Comparison of ENCODE assay signal across 20 cellular contexts in genomic region chr6:134308800-134309199, GRCh38.
"Had no signal": no experiment of that assay in that cellular context is flagged by ENCODE, and none has a peak within 500 bp of the region (broad histone marks: within the 10 kb centered on the region; RNA-seq: fewer than 3 reads in every experiment).

No MANE protein-coding gene starts in this region.

- ATAC-seq: activated T-helper 17 cell treated with anti-CD3 and anti-CD28 coated beads, Interleukin-2, amount 50 U/mL, for 72 hours; effector memory CD8-positive, alpha-beta T cell; left ventricle myocardium superior; naive thymus-derived CD8-positive, alpha-beta T cell; stimulated activated effector memory CD8-positive, alpha-beta T cell treated with anti-CD3 and anti-CD28 coated beads, Interleukin-12 subunit alpha, Interleukin-12 subunit beta, amount 100 ng/mL, for 72 hours; WTC11 had no signal

- H3K4me1 ChIP-seq: sigmoid colon had no signal

- H3K9me3 ChIP-seq: esophagus squamous epithelium, sigmoid colon, stomach, thyroid gland had no signal

- H3K27me3 ChIP-seq: brain microvascular endothelial cell, esophagus squamous epithelium, sigmoid colon, stomach, thyroid gland had no signal

- H3K36me3 ChIP-seq: brain microvascular endothelial cell, esophagus squamous epithelium, sigmoid colon, stomach, thyroid gland had no signal

- H3K4me3 ChIP-seq: esophagus squamous epithelium, sigmoid colon, stomach, thyroid gland had no signal

- DNase-seq: activated CD4-positive, alpha-beta memory T cell treated with anti-CD3 and anti-CD28 coated beads, Interleukin-2, amount 10 ng/mL, durations not matched to agents 7 days and 5 days; activated CD4-positive, alpha-beta T cell treated with anti-CD3 and anti-CD28 coated beads for 48 hours; activated naive CD4-positive, alpha-beta T cell treated with Interleukin-2 at 50 U/mL for 16 hours; activated T-cell treated with anti-CD3 and anti-CD28 coated beads, Interleukin-2, amount 50 U/mL, for 1 hour; aorta; brain microvascular endothelial cell; effector memory CD8-positive, alpha-beta T cell; esophagus squamous epithelium; immature natural killer cell; kidney glomerular epithelial cell; left ventricle myocardium superior; mesendoderm; naive thymus-derived CD8-positive, alpha-beta T cell; sigmoid colon; stimulated activated CD4-positive, alpha-beta T cell treated with anti-CD3 and anti-CD28 coated beads, Interleukin-4, amount 100 ng/mL, for 24 hours; stomach; thyroid gland had no signal

- H3K27ac ChIP-seq: esophagus squamous epithelium, sigmoid colon, thyroid gland had no signal
